In the genomic region with DNA sequence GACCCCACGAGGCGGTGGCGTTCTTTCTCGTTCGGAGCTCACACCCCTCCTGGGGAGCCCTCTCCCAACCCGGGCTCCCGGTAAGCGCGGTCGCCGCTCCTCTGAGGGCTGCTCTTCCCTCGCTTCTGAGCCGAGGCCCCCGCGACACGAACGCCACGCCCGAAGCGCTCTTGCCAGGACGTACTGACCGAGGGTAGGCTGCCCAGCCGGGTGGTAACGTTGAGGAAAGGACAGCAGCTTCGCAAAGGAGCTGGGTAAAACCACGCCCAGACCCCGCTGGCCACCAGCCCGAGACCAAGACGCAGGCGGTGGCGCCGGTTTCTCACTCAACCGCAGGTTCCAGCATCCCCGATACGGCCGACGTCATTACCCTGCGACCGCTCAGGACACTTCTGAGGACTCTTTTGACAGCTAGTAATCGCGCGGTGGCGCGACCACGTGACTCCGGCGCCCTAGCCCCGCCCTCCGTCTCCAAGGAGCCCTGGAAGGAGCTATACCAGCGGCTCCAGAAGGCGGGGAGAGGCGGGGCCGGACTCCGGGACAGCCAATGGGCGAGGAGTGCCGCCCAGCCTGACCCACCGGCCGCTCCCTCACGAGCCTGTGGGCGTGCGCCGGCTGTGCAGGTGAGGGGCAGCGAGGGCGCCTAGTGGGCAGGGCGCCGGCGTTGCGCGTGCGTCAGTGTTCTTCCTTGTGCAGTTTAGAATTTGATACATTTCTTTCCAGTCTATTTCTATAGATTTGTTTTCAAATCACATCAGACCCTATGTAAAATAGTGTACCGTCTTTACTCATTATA, we compare ENCODE assay signal across 1 cellular context.
TF ChIP-seq lines count a peak whose summit lies in the region.

No MANE protein-coding gene starts in this region.

TF ChIP-seq in HepG2, 621 proteins besides CTCF, POLR2A, EP300 and RAD21 (continued from another document and continues in another):
- no peak for TF ChIP-seq RELA (CRISPR knock-in tag; IDR thresholded peaks at IDR 0.05)
- TF ChIP-seq, protein P1, sequence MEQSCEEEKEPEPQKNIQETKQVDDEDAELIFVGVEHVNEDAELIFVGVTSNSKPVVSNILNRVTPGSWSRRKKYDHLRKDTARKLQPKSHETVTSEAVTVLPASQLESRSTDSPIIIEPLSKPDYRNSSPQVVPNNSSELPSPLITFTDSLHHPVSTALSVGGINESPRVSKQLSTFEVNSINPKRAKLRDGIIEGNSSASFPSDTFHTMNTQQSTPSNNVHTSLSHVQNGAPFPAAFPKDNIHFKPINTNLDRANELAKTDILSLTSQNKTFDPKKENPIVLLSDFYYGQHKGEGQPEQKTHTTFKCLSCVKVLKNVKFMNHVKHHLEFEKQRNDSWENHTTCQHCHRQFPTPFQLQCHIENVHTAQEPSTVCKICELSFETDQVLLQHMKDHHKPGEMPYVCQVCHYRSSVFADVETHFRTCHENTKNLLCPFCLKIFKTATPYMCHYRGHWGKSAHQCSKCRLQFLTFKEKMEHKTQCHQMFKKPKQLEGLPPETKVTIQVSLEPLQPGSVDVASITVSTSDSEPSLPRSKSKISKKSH (CRISPR knock-in tag; IDR thresholded peaks at IDR 0.05; ENCODE audit: borderline replicate concordance), result peak; percentile 96; the same call in 1 of the 2 replicates
- TF ChIP-seq ATF7-NPFF (CRISPR knock-in tag; IDR thresholded peaks at IDR 0.05; ENCODE audit: low read depth), result peak; percentile 93
- TF ChIP-seq TCF7 (IDR thresholded peaks at IDR 0.05; ENCODE audit: low read depth), result no peak
- peak; percentile 87; the same call in 1 of the 2 replicates for TF ChIP-seq RNF2 (conservative IDR thresholded peaks at IDR 0.05; ENCODE audit: low read depth)
- TF ChIP-seq EEA1 (CRISPR knock-in tag; IDR thresholded peaks at IDR 0.05; ENCODE audit: borderline replicate concordance), result no peak; the same call in 1 of the 2 replicates
- TF ChIP-seq SAFB2 (CRISPR knock-in tag; IDR thresholded peaks at IDR 0.05; ENCODE audit: borderline replicate concordance, low read depth), result no peak
- TF ChIP-seq, protein P2, sequence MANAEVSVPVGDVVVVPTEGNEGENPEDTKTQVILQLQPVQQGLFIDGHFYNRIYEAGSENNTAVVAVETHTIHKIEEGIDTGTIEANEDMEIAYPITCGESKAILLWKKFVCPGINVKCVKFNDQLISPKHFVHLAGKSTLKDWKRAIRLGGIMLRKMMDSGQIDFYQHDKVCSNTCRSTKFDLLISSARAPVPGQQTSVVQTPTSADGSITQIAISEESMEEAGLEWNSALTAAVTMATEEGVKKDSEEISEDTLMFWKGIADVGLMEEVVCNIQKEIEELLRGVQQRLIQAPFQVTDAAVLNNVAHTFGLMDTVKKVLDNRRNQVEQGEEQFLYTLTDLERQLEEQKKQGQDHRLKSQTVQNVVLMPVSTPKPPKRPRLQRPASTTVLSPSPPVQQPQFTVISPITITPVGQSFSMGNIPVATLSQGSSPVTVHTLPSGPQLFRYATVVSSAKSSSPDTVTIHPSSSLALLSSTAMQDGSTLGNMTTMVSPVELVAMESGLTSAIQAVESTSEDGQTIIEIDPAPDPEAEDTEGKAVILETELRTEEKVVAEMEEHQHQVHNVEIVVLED (CRISPR knock-in tag; IDR thresholded peaks at IDR 0.05; ENCODE audit: borderline replicate concordance), result peak; percentile 90
- no peak for TF ChIP-seq ONECUT2 (CRISPR knock-in tag; IDR thresholded peaks at IDR 0.05)
- no peak for TF ChIP-seq RARG (CRISPR knock-in tag; IDR thresholded peaks at IDR 0.05; ENCODE audit: low read depth)
- TF ChIP-seq ZNF382 (CRISPR knock-in tag; IDR thresholded peaks at IDR 0.05; ENCODE audit: borderline replicate concordance), result no peak
- TF ChIP-seq, protein P3, sequence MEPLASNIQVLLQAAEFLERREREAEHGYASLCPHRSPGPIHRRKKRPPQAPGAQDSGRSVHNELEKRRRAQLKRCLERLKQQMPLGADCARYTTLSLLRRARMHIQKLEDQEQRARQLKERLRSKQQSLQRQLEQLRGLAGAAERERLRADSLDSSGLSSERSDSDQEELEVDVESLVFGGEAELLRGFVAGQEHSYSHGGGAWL (CRISPR knock-in tag; IDR thresholded peaks at IDR 0.05), result peak; percentile 75
- TF ChIP-seq, protein P4, sequence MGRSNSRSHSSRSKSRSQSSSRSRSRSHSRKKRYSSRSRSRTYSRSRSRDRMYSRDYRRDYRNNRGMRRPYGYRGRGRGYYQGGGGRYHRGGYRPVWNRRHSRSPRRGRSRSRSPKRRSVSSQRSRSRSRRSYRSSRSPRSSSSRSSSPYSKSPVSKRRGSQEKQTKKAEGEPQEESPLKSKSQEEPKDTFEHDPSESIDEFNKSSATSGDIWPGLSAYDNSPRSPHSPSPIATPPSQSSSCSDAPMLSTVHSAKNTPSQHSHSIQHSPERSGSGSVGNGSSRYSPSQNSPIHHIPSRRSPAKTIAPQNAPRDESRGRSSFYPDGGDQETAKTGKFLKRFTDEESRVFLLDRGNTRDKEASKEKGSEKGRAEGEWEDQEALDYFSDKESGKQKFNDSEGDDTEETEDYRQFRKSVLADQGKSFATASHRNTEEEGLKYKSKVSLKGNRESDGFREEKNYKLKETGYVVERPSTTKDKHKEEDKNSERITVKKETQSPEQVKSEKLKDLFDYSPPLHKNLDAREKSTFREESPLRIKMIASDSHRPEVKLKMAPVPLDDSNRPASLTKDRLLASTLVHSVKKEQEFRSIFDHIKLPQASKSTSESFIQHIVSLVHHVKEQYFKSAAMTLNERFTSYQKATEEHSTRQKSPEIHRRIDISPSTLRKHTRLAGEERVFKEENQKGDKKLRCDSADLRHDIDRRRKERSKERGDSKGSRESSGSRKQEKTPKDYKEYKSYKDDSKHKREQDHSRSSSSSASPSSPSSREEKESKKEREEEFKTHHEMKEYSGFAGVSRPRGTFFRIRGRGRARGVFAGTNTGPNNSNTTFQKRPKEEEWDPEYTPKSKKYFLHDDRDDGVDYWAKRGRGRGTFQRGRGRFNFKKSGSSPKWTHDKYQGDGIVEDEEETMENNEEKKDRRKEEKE (IDR thresholded peaks at IDR 0.05), result no peak
- TF ChIP-seq, protein P5, sequence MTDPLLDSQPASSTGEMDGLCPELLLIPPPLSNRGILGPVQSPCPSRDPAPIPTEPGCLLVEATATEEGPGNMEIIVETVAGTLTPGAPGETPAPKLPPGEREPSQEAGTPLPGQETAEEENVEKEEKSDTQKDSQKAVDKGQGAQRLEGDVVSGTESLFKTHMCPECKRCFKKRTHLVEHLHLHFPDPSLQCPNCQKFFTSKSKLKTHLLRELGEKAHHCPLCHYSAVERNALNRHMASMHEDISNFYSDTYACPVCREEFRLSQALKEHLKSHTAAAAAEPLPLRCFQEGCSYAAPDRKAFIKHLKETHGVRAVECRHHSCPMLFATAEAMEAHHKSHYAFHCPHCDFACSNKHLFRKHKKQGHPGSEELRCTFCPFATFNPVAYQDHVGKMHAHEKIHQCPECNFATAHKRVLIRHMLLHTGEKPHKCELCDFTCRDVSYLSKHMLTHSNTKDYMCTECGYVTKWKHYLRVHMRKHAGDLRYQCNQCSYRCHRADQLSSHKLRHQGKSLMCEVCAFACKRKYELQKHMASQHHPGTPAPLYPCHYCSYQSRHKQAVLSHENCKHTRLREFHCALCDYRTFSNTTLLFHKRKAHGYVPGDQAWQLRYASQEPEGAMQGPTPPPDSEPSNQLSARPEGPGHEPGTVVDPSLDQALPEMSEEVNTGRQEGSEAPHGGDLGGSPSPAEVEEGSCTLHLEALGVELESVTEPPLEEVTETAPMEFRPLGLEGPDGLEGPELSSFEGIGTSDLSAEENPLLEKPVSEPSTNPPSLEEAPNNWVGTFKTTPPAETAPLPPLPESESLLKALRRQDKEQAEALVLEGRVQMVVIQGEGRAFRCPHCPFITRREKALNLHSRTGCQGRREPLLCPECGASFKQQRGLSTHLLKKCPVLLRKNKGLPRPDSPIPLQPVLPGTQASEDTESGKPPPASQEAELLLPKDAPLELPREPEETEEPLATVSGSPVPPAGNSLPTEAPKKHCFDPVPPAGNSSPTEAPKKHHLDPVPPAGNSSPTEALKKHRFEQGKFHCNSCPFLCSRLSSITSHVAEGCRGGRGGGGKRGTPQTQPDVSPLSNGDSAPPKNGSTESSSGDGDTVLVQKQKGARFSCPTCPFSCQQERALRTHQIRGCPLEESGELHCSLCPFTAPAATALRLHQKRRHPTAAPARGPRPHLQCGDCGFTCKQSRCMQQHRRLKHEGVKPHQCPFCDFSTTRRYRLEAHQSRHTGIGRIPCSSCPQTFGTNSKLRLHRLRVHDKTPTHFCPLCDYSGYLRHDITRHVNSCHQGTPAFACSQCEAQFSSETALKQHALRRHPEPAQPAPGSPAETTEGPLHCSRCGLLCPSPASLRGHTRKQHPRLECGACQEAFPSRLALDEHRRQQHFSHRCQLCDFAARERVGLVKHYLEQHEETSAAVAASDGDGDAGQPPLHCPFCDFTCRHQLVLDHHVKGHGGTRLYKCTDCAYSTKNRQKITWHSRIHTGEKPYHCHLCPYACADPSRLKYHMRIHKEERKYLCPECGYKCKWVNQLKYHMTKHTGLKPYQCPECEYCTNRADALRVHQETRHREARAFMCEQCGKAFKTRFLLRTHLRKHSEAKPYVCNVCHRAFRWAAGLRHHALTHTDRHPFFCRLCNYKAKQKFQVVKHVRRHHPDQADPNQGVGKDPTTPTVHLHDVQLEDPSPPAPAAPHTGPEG (CRISPR knock-in tag; IDR thresholded peaks at IDR 0.05), result peak; percentile 83; the same call in 1 of the 2 replicates
- no peak; the same call in none of the 2 replicates for TF ChIP-seq RARA (CRISPR knock-in tag; IDR thresholded peaks at IDR 0.05)
- TF ChIP-seq, protein P6, sequence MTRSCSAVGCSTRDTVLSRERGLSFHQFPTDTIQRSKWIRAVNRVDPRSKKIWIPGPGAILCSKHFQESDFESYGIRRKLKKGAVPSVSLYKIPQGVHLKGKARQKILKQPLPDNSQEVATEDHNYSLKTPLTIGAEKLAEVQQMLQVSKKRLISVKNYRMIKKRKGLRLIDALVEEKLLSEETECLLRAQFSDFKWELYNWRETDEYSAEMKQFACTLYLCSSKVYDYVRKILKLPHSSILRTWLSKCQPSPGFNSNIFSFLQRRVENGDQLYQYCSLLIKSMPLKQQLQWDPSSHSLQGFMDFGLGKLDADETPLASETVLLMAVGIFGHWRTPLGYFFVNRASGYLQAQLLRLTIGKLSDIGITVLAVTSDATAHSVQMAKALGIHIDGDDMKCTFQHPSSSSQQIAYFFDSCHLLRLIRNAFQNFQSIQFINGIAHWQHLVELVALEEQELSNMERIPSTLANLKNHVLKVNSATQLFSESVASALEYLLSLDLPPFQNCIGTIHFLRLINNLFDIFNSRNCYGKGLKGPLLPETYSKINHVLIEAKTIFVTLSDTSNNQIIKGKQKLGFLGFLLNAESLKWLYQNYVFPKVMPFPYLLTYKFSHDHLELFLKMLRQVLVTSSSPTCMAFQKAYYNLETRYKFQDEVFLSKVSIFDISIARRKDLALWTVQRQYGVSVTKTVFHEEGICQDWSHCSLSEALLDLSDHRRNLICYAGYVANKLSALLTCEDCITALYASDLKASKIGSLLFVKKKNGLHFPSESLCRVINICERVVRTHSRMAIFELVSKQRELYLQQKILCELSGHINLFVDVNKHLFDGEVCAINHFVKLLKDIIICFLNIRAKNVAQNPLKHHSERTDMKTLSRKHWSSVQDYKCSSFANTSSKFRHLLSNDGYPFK (CRISPR knock-in tag; IDR thresholded peaks at IDR 0.05; ENCODE audit: borderline replicate concordance), result peak; percentile 88; the same call in 1 of the 2 replicates
- TF ChIP-seq ZBTB1 (CRISPR knock-in tag; IDR thresholded peaks at IDR 0.05; ENCODE audit: borderline replicate concordance), result no peak
- TF ChIP-seq ZNF552 (CRISPR knock-in tag; IDR thresholded peaks at IDR 0.05; ENCODE audit: borderline replicate concordance), result no peak
- TF ChIP-seq, protein P7, sequence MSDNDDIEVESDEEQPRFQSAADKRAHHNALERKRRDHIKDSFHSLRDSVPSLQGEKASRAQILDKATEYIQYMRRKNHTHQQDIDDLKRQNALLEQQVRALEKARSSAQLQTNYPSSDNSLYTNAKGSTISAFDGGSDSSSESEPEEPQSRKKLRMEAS (IDR thresholded peaks at IDR 0.05), result peak; percentile 95
- TF ChIP-seq, protein P8, sequence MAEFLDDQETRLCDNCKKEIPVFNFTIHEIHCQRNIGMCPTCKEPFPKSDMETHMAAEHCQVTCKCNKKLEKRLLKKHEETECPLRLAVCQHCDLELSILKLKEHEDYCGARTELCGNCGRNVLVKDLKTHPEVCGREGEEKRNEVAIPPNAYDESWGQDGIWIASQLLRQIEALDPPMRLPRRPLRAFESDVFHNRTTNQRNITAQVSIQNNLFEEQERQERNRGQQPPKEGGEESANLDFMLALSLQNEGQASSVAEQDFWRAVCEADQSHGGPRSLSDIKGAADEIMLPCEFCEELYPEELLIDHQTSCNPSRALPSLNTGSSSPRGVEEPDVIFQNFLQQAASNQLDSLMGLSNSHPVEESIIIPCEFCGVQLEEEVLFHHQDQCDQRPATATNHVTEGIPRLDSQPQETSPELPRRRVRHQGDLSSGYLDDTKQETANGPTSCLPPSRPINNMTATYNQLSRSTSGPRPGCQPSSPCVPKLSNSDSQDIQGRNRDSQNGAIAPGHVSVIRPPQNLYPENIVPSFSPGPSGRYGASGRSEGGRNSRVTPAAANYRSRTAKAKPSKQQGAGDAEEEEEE (CRISPR knock-in tag; IDR thresholded peaks at IDR 0.05; ENCODE audit: borderline replicate concordance), result no peak
- no peak for TF ChIP-seq RORA (CRISPR knock-in tag; IDR thresholded peaks at IDR 0.05)
- no peak for TF ChIP-seq NFE2L2 (IDR thresholded peaks at IDR 0.05; ENCODE audit: low read length)
- peak; percentile 86; the same call in 1 of the 2 replicates for TF ChIP-seq ZNF776 (CRISPR knock-in tag; IDR thresholded peaks at IDR 0.05)
- TF ChIP-seq ZNF678 (CRISPR knock-in tag; IDR thresholded peaks at IDR 0.05), result peak; percentile 88
- peak; percentile 5; the same call in 1 of the 2 replicates for TF ChIP-seq JUND (CRISPR knock-in tag; IDR thresholded peaks at IDR 0.05)
- TF ChIP-seq, protein P9, sequence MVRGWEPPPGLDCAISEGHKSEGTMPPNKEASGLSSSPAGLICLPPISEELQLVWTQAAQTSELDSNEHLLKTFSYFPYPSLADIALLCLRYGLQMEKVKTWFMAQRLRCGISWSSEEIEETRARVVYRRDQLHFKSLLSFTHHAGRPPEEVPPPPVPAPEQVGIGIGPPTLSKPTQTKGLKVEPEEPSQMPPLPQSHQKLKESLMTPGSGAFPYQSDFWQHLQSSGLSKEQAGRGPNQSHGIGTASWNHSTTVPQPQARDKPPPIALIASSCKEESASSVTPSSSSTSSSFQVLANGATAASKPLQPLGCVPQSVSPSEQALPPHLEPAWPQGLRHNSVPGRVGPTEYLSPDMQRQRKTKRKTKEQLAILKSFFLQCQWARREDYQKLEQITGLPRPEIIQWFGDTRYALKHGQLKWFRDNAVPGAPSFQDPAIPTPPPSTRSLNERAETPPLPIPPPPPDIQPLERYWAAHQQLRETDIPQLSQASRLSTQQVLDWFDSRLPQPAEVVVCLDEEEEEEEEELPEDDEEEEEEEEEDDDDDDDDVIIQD (CRISPR knock-in tag; IDR thresholded peaks at IDR 0.05; ENCODE audit: low read depth), result 0 out of 2 replicates have a peak, but pooled peaks have one; percentile 12
- TF ChIP-seq KLF15 (CRISPR knock-in tag; IDR thresholded peaks at IDR 0.05; ENCODE audit: borderline replicate concordance), result no peak
- peak; percentile 96 for TF ChIP-seq FOXK1 (CRISPR knock-in tag; IDR thresholded peaks at IDR 0.05; ENCODE audit: borderline replicate concordance, low read depth)
- no peak; the same call in 1 of the 2 replicates for TF ChIP-seq RFXANK (CRISPR knock-in tag; IDR thresholded peaks at IDR 0.05)
- TF ChIP-seq, protein P10, sequence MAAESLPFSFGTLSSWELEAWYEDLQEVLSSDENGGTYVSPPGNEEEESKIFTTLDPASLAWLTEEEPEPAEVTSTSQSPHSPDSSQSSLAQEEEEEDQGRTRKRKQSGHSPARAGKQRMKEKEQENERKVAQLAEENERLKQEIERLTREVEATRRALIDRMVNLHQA (CRISPR knock-in tag; IDR thresholded peaks at IDR 0.05), result no peak
- TF ChIP-seq ZNF724P (CRISPR knock-in tag; IDR thresholded peaks at IDR 0.05; ENCODE audit: borderline replicate concordance), result peak; percentile 78; the same call in 1 of the 2 replicates
- peak; percentile 65; the same call in 1 of the 2 replicates for TF ChIP-seq REXO4 (CRISPR knock-in tag; IDR thresholded peaks at IDR 0.05; ENCODE audit: borderline replicate concordance)
- TF ChIP-seq TCF12 (IDR thresholded peaks at IDR 0.05), result no peak
- 0 out of 2 replicates have a peak, but pooled peaks have one; percentile 13 for TF ChIP-seq TCF12 (CRISPR knock-in tag; IDR thresholded peaks at IDR 0.05)
- no peak for TF ChIP-seq ZNF703 (CRISPR knock-in tag; IDR thresholded peaks at IDR 0.05; ENCODE audit: borderline replicate concordance)
